In genomic region chr9:33906769-33907168, GRCh38 we compare ENCODE assay signal across 36 cellular contexts.
"Had no signal": no experiment of that assay in that cellular context is flagged by ENCODE, and none has a peak within 500 bp of the region (broad histone marks: within the 10 kb centered on the region; RNA-seq: fewer than 3 reads in every experiment).

No MANE protein-coding gene starts in this region.

- H3K36me3 ChIP-seq: adrenal gland, MG63 had no signal

- H3K4me3 ChIP-seq: adrenal gland, body of pancreas, MG63, Peyer's patch had no signal

- H3K9me3 ChIP-seq: adrenal gland, body of pancreas, MG63, Peyer's patch had no signal

- H3K4me3 Mint-ChIP-seq: activated CD8-positive, alpha-beta T cell treated with anti-CD3 and anti-CD28 coated beads for 36 hours; activated T-cell treated with anti-CD3 and anti-CD28 coated beads, Interleukin-2, amount 50 U/mL, for 72 hours; activated T-helper 17 cell treated with anti-CD3 and anti-CD28 coated beads, Interleukin-2, amount 50 U/mL, for 72 hours had no signal

- H3K4me1 ChIP-seq: adrenal gland, Peyer's patch had no signal

- H3K9me3 Mint-ChIP-seq: activated CD8-positive, alpha-beta T cell treated with anti-CD3 and anti-CD28 coated beads for 36 hours; activated T-cell treated with anti-CD3 and anti-CD28 coated beads, Interleukin-2, amount 50 U/mL, for 72 hours; activated T-helper 17 cell treated with anti-CD3 and anti-CD28 coated beads, Interleukin-2, amount 50 U/mL, for 72 hours had no signal

- DNase-seq: activated CD4-positive, alpha-beta T cell treated with anti-CD3 and anti-CD28 coated beads for 1 hour; activated CD4-positive, alpha-beta T cell treated with anti-CD3 and anti-CD28 coated beads for 48 hours; activated CD4-positive, alpha-beta T cell treated with anti-CD3 and anti-CD28 coated beads, Interleukin-2, amount 50 U/mL, for 4 hours; activated CD4-positive, CD25-positive, alpha-beta regulatory T cell; activated CD8-positive, alpha-beta T cell treated with anti-CD3 and anti-CD28 coated beads for 36 hours; activated effector memory CD4-positive, alpha-beta T cell treated with anti-CD3 and anti-CD28 coated beads, Interleukin-2, amount 50 U/mL, for 16 hours; activated naive CD4-positive, alpha-beta T cell; activated naive CD4-positive, alpha-beta T cell treated with anti-CD3 and anti-CD28 coated beads, Interleukin-2, amount 50 U/mL, for 16 hours; activated T-cell treated with anti-CD3 and anti-CD28 coated beads, Interleukin-2, amount 50 U/mL, for 1 hour; activated T-cell treated with anti-CD3 and anti-CD28 coated beads, Interleukin-2, amount 50 U/mL, for 72 hours; adrenal gland; body of pancreas; central memory CD4-positive, alpha-beta T cell; Kasumi-1; KG1; MG63; NCI-H1048; NCI-H1105 treated with DMSO at 0.1 percent for 48 hours; NCI-H1436; NCI-H1694; NCI-H1930; NCI-H345; NCI-H510A; NCI-H526; NCI-H748 treated with DMSO at 0.1 percent for 48 hours; NK-92 treated with Interleukin-12 subunit alpha and Interleukin-12 subunit beta, amount 100 ng/mL, for 24 hours; PC-3; Peyer's patch; RPMI8226; SHP77 treated with DMSO at 0.1 percent for 48 hours; SW 1271; T-helper 1 cell; T-helper 2 cell; T-helper 9 cell; WERI-Rb-1 had no signal

- H3K27me3 Mint-ChIP-seq: activated CD8-positive, alpha-beta T cell treated with anti-CD3 and anti-CD28 coated beads for 36 hours; activated T-helper 17 cell treated with anti-CD3 and anti-CD28 coated beads, Interleukin-2, amount 50 U/mL, for 72 hours had no signal

- H3K27me3 ChIP-seq: adrenal gland, body of pancreas, MG63, Peyer's patch had no signal

- ATAC-seq: activated CD8-positive, alpha-beta T cell treated with anti-CD3 and anti-CD28 coated beads for 36 hours; activated T-cell treated with anti-CD3 and anti-CD28 coated beads, Interleukin-2, amount 50 U/mL, for 72 hours; activated T-helper 17 cell treated with anti-CD3 and anti-CD28 coated beads, Interleukin-2, amount 50 U/mL, for 72 hours; body of pancreas; PC-3 had no signal

- H3K27ac ChIP-seq: adrenal gland, body of pancreas, Peyer's patch, WERI-Rb-1 had no signal

- H3K27ac Mint-ChIP-seq: activated CD8-positive, alpha-beta T cell treated with anti-CD3 and anti-CD28 coated beads for 36 hours; activated T-cell treated with anti-CD3 and anti-CD28 coated beads, Interleukin-2, amount 50 U/mL, for 72 hours; activated T-helper 17 cell treated with anti-CD3 and anti-CD28 coated beads, Interleukin-2, amount 50 U/mL, for 72 hours had no signal
